Comparison of ENCODE assay signal across 14 cellular contexts in the genomic region with DNA sequence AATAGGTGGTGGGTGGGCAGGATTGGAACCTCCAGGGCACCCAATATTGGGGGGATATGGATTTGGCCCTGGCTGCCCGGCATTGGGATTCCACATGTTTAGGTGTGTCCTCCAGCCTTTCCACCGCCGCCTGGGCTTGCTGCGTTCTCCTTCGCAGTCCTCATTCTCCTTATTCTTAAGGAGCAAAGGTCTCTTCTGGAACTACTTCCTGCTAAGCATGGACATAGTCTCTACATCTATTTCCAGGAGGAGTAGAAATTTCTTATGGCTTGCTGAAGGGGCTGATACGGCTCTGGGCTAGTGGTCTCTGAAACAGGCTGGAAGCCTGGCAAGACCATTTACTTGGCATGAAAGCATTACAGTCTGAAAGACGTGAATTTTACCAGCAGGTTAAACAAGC. TPM values are rescaled to one million over a fixed set of nuclear protein-coding genes. Genes with fewer than 3 reads are reported as not detected.
A peak's percentile ranks its signal among the peaks of the same experiment; 100 is the strongest.
DNase-seq lines count a peak whose midpoint lies in the region; ATAC-seq and TF ChIP-seq lines count a peak whose summit lies in the region.
"Had no signal": no experiment of that assay in that cellular context is flagged by ENCODE, and none has a peak within 500 bp of the region (broad histone marks: within the 10 kb centered on the region; RNA-seq: fewer than 3 reads in every experiment).

No MANE protein-coding gene starts in this region.

- TF ChIP-seq POLR2A in sigmoid colon (IDR thresholded peaks at IDR 0.05) (no peak), gastrocnemius medialis (IDR thresholded peaks at IDR 0.05) (no peak)

- DNase-seq in T-helper 1 cell (no peak), epithelial cell of prostate (ENCODE audit: low read depth, low spot score) (no peak), sigmoid colon (no peak), MV-4-11 (lab: John Stamatoyannopoulos, UW) (no peak), gastrocnemius medialis (no peak)
- peak; percentile 22 for DNase-seq in stimulated activated CD8-positive, alpha-beta memory T cell treated with anti-CD3 and anti-CD28 coated beads, Interleukin-4, amount 100 ng/mL, for 48 hours
- DNase-seq: anterior cingulate cortex, NCI-H1417, NCI-H510A treated with DMSO at 0.1 percent for 48 hours, right cardiac atrium, T1000 had no signal

- 15 to 61% methylated on average over 7 of the region's 7 CpGs for WGBS in sigmoid colon, 2 donors

- H3K4me3 Mint-ChIP-seq in T-helper 1 cell treated with Interleukin-12 subunit alpha and Interleukin-12 subunit beta and Interleukin-4 antibody, amounts not matched to agents 30 μg/mL and 1 μg/mL, for 36 hours: no peak overlapping the region

- H3K4me3 ChIP-seq in SU-DHL-6 (ENCODE audit: insufficient read depth, low read length, poor library complexity, severe bottlenecking): no peak overlapping the region
- no peak overlapping the region for H3K4me3 ChIP-seq in sigmoid colon
- H3K4me3 ChIP-seq in gastrocnemius medialis: no peak overlapping the region

- no peak for TF ChIP-seq EP300 in sigmoid colon (IDR thresholded peaks at IDR 0.05)

- no peaks in the 10 kb centered on the region for H3K79me2 ChIP-seq in SU-DHL-6 (ENCODE audit: insufficient read depth, low read length)

- no peak overlapping the region for H2AFZ ChIP-seq in SU-DHL-6 (ENCODE audit: low read depth, low read length, severe bottlenecking)

- H3K27ac Mint-ChIP-seq in T-helper 1 cell treated with Interleukin-12 subunit alpha and Interleukin-12 subunit beta and Interleukin-4 antibody, amounts not matched to agents 30 μg/mL and 1 μg/mL, for 36 hours: peak overlapping the region; percentile 28

- H3K9me3 Mint-ChIP-seq in T-helper 1 cell treated with Interleukin-12 subunit alpha and Interleukin-12 subunit beta and Interleukin-4 antibody, amounts not matched to agents 30 μg/mL and 1 μg/mL, for 36 hours: peaks cover 24% of the 10 kb centered on the region

- no peaks in the 10 kb centered on the region for H3K27me3 ChIP-seq in SU-DHL-6 (ENCODE audit: low read length)
- peaks cover 0 to 7% (median 0%) of the 10 kb centered on the region in 3 donors for H3K27me3 ChIP-seq in sigmoid colon
- peaks cover 0 to 2% (median 0%) of the 10 kb centered on the region in 3 donors for H3K27me3 ChIP-seq in gastrocnemius medialis

- H3K27me3 Mint-ChIP-seq in T-helper 1 cell treated with Interleukin-12 subunit alpha and Interleukin-12 subunit beta and Interleukin-4 antibody, amounts not matched to agents 30 μg/mL and 1 μg/mL, for 36 hours (ENCODE audit: low read depth): no peaks in the 10 kb centered on the region
- H3K27me3 Mint-ChIP-seq: IgD-negative memory B cell had no signal

- H3F3A ChIP-seq in SU-DHL-6 (ENCODE audit: insufficient read depth): peaks cover 40% of the 10 kb centered on the region

- H3K9me3 ChIP-seq in SU-DHL-6 (ENCODE audit: insufficient read depth, low read length) (no peaks in the 10 kb centered on the region), sigmoid colon (peaks cover 0 to 8% (median 0%) of the 10 kb centered on the region in 4 donors), gastrocnemius medialis (no peaks in the 10 kb centered on the region)

- H3K9me2 ChIP-seq in SU-DHL-6 (replicated peaks; ENCODE audit: insufficient read depth, low read length): no peaks in the 10 kb centered on the region

- no peak for TF ChIP-seq CTCF in SU-DHL-6 (IDR thresholded peaks at IDR 0.05; ENCODE audit: insufficient read depth, low read length, poor library complexity, severe bottlenecking)
- no peak for TF ChIP-seq CTCF in sigmoid colon (IDR thresholded peaks at IDR 0.05)
- TF ChIP-seq CTCF in gastrocnemius medialis (IDR thresholded peaks at IDR 0.05 in 4 of 5, conservative IDR thresholded peaks at IDR 0.05 in 1 of 5): no peak

- H3K36me3 ChIP-seq in SU-DHL-6 (ENCODE audit: low read length) (peaks cover 10% of the 10 kb centered on the region), sigmoid colon (no peaks in the 10 kb centered on the region), gastrocnemius medialis (no peaks in the 10 kb centered on the region)

- no peaks in the 10 kb centered on the region for H4K20me1 ChIP-seq in SU-DHL-6 (ENCODE audit: low read depth, low read length)

- peaks cover 47% of the 10 kb centered on the region for H3K4me1 Mint-ChIP-seq in T-helper 1 cell treated with Interleukin-12 subunit alpha and Interleukin-12 subunit beta and Interleukin-4 antibody, amounts not matched to agents 30 μg/mL and 1 μg/mL, for 36 hours (ENCODE audit: low read depth)

- intact Hi-C loops in sigmoid colon (cut with DNase I): no loop called here
- intact Hi-C loops in gastrocnemius medialis (cut with DNase I; ENCODE audit: low total_unique reads): no loop called here

- H3K4me1 ChIP-seq in sigmoid colon: no peaks in the 10 kb centered on the region
- no peaks in the 10 kb centered on the region for H3K4me1 ChIP-seq in gastrocnemius medialis

- no peak overlapping the region for H3K9ac ChIP-seq in SU-DHL-6 (ENCODE audit: low read length)

- peak overlapping the region; percentile 0 for H3K4me2 ChIP-seq in SU-DHL-6 (ENCODE audit: low read depth, low read length, poor library complexity, severe bottlenecking)

- in situ Hi-C loops in gastrocnemius medialis (cut with MboI; ENCODE audit: low sequenced_read_pairs in 4 of 4): no loop called here

- H3K36me3 Mint-ChIP-seq in T-helper 1 cell treated with Interleukin-12 subunit alpha and Interleukin-12 subunit beta and Interleukin-4 antibody, amounts not matched to agents 30 μg/mL and 1 μg/mL, for 36 hours (ENCODE audit: low read depth): peaks cover 31% of the 10 kb centered on the region

- no peak for ATAC-seq in gastrocnemius medialis

- H3K27ac ChIP-seq in SU-DHL-6 (ENCODE audit: low read depth, low read length) (peak overlapping the region; percentile 55), epithelial cell of prostate (peak overlapping the region; percentile 47), sigmoid colon (no peak overlapping the region), gastrocnemius medialis (no peak overlapping the region)

RNA-seq across cellular contexts. Expression of gene FCGBP, which starts 9.2 kb away (rescaled TPM):
- total RNA-seq in sigmoid colon: 10 to 100 TPM in 2 of 4 donors, 1 to 10 TPM in 2; 7.5 to 83.5 (median 9.7) TPM
- polyA plus RNA-seq in sigmoid colon: 100 to 1,000 TPM in 2 of 3 donors, 10 to 100 TPM in 1; 90.1 to 713 (median 228) TPM
- 10 to 100 TPM in 1 of 4 donors, 1 to 10 TPM in 3; 2.2 to 11.2 (median 7.2) TPM for total RNA-seq in gastrocnemius medialis

RNA-seq across cellular contexts. Expression of gene PSMC4, which starts 27.4 kb away (rescaled TPM):
- 10 to 100 TPM; 60.1 to 86.9 (median 71.8) TPM for total RNA-seq in sigmoid colon
- 10 to 100 TPM; 52.9 to 95.7 (median 79.3) TPM for polyA plus RNA-seq in sigmoid colon
- 100 to 1,000 TPM; 165 to 238 (median 219) TPM for total RNA-seq in gastrocnemius medialis

RNA-seq across cellular contexts. Expression of gene ZNF546, which starts 53.3 kb away (rescaled TPM):
- total RNA-seq in sigmoid colon (10 to 100 TPM in 1 of 4 donors, 1 to 10 TPM in 3; 6.0 to 12.8 (median 8.3) TPM), gastrocnemius medialis (1 to 10 TPM; 3.2 to 6.9 (median 4.2) TPM)
- polyA plus RNA-seq in sigmoid colon: 1 to 10 TPM in 2 of 3 donors, under 1 TPM in 1; 0.69 to 2.1 (median 1.2) TPM

Comparison
In these comparisons a context has a peak if more than half of its experiments do, and no peak if none do; other contexts are left out.
1. H3K27ac ChIP-seq: peak in SU-DHL-6 (single experiment) and epithelial cell of prostate (single experiment); none in sigmoid colon (0 of 4) and gastrocnemius medialis (0 of 4).